Comparison of ENCODE assay signal across 2 cellular contexts in genomic region chr17:57984936-57985674, GRCh38.
TF ChIP-seq lines count a peak whose summit lies in the region.

No MANE protein-coding gene starts in this region.

TF ChIP-seq in A549, 52 proteins besides CTCF, POLR2A, EP300 and RAD21 (continued from another document):
- TF ChIP-seq SREBF2 (IDR thresholded peaks at IDR 0.05) (no peak), ZNF302 (CRISPR knock-in tag; IDR thresholded peaks at IDR 0.05) (no peak), CHD2 (IDR thresholded peaks at IDR 0.05; ENCODE audit: low read length, partially characterized antibody) (no peak), EHF (CRISPR knock-in tag; IDR thresholded peaks at IDR 0.05) (no peak), MAX (IDR thresholded peaks at IDR 0.05) (no peak)
TF ChIP-seq in A549: peak in this region for 0.

TF ChIP-seq in GM23338, 12 proteins besides CTCF, POLR2A, EP300 and RAD21:
- TF ChIP-seq ETS1 (IDR thresholded peaks at IDR 0.05) (no peak), POLR2AphosphoS5 (IDR thresholded peaks at IDR 0.05; ENCODE audit: low read depth) (no peak), EZH2 (IDR thresholded peaks at IDR 0.05; ENCODE audit: low read depth, unreplicated experiment) (no peak), JUNB (IDR thresholded peaks at IDR 0.05; ENCODE audit: unreplicated experiment) (no peak), EZH2phosphoT487 (IDR thresholded peaks at IDR 0.05; ENCODE audit: unreplicated experiment) (no peak), CREB1 (CRISPR knock-in tag; IDR thresholded peaks at IDR 0.05; ENCODE audit: low read depth) (no peak), ZNF114 (CRISPR knock-in tag; IDR thresholded peaks at IDR 0.05) (no peak), NANOG (IDR thresholded peaks at IDR 0.05; ENCODE audit: borderline replicate concordance) (no peak), ZNF462 (CRISPR knock-in tag; IDR thresholded peaks at IDR 0.05) (no peak), STAT1 (IDR thresholded peaks at IDR 0.05; ENCODE audit: unreplicated experiment) (no peak), REST (IDR thresholded peaks at IDR 0.05; ENCODE audit: unreplicated experiment) (no peak), ZNF331 (CRISPR knock-in tag; IDR thresholded peaks at IDR 0.05; ENCODE audit: low read depth) (no peak)
